ENCODE assay signal across 1 cellular context in genomic region chr17:41315204-41315794, GRCh38.
TF ChIP-seq lines count a peak whose summit lies in the region.

TSS of gene KRTAP17-1 (minus strand) at chr17:41315710. CDS start at chr17:41315650, 60 bp downstream.

TF ChIP-seq in IMR-90, 13 proteins besides CTCF, POLR2A, EP300 and RAD21 (continued from another document):
- TF ChIP-seq USF2 (IDR thresholded peaks at IDR 0.05; ENCODE audit: low read depth, low read length), result no peak
